ENCODE assay signal across 13 cellular contexts in genomic region chr11:2265854-2266585, GRCh38. TPM values are rescaled to one million over a fixed set of nuclear protein-coding genes. Genes with fewer than 3 reads are reported as not detected.
A peak's percentile ranks its signal among the peaks of the same experiment; 100 is the strongest.
DNase-seq lines count a peak whose midpoint lies in the region; ATAC-seq and TF ChIP-seq lines count a peak whose summit lies in the region.
"Had no signal": no experiment of that assay in that cellular context is flagged by ENCODE, and none has a peak within 500 bp of the region (broad histone marks: within the 10 kb centered on the region; RNA-seq: fewer than 3 reads in every experiment).

No MANE protein-coding gene starts in this region.

- peak overlapping the region; percentile 13 to 66 (median 33) for H3K27ac ChIP-seq in Peyer's patch
- peak overlapping the region in 2 of 5 donors; percentile 38 to 77 for H3K27ac ChIP-seq in stomach
- H3K27ac ChIP-seq: parathyroid adenoma had no signal

- H3K9me3 Mint-ChIP-seq in activated CD4-positive, alpha-beta T cell treated with anti-CD3 and anti-CD28 coated beads, Interleukin-2, amount 10 ng/mL, durations not matched to agents 7 days and 5 days, result no peaks in the 10 kb centered on the region
- H3K9me3 Mint-ChIP-seq in WTC11, result no peaks in the 10 kb centered on the region

- H3K36me3 ChIP-seq in Peyer's patch (no peaks in the 10 kb centered on the region), stomach (no peaks in the 10 kb centered on the region)
- H3K36me3 ChIP-seq: tibial nerve had no signal

- TF ChIP-seq CTCF in Peyer's patch (IDR thresholded peaks at IDR 0.05), result no peak
- TF ChIP-seq CTCF in stomach (IDR thresholded peaks at IDR 0.05), result no peak
- TF ChIP-seq CTCF in WTC11 (IDR thresholded peaks at IDR 0.05), result no peak

- 67 to 79% (median 77%) methylated on average over 23 to 24 of the region's 24 CpGs for WGBS in stomach, 5 donors

- H3K27me3 Mint-ChIP-seq in activated CD4-positive, alpha-beta T cell treated with anti-CD3 and anti-CD28 coated beads, Interleukin-2, amount 10 ng/mL, durations not matched to agents 7 days and 5 days, result peaks cover 8% of the 10 kb centered on the region
- H3K27me3 Mint-ChIP-seq in WTC11 (ENCODE audit: low read depth), result peaks cover 48% of the 10 kb centered on the region

- intact Hi-C loops in stomach (cut with DNase I; ENCODE audit: low total_unique reads), result no loop called here

- CTCF ChIA-PET in activated CD4-positive, alpha-beta T cell treated with anti-CD3 and anti-CD28 coated beads, Interleukin-2, amount 10 ng/mL, durations not matched to agents 7 days and 5 days (lab: Charles Lee), result no interaction called here
- CTCF ChIA-PET in WTC11 (lab: Charles Lee), result no interaction called here

- ATAC-seq in WTC11 (no peak), GM21737 (IDR thresholded peaks at IDR 0.05; ENCODE audit: unreplicated experiment) (no peak)

- TF ChIP-seq EP300 in stomach (IDR thresholded peaks at IDR 0.05), result no peak

- DNase-seq in activated CD4-positive, alpha-beta T cell treated with anti-CD3 and anti-CD28 coated beads, Interleukin-2, amount 10 ng/mL, durations not matched to agents 7 days and 5 days, result no peak
- DNase-seq in activated CD4-positive, alpha-beta T cell treated with anti-CD3 and anti-CD28 coated beads, Interleukin-2, amount 50 U/mL, for 4 hours, result no peak
- DNase-seq in Peyer's patch, result peak; percentile 15 to 40 (median 37)
- peak; percentile 5 for DNase-seq in iPS-NIHi7 (ENCODE audit: extremely low spot score)
- DNase-seq in stomach, result peak; percentile 10
- no peak for DNase-seq in WTC11 (ENCODE audit: low spot score)
- no peak for DNase-seq in pons (ENCODE audit: low spot score)
- DNase-seq: GF-D8, GOT3, NCI-H226 had no signal

- H3K36me3 Mint-ChIP-seq in activated CD4-positive, alpha-beta T cell treated with anti-CD3 and anti-CD28 coated beads, Interleukin-2, amount 10 ng/mL, durations not matched to agents 7 days and 5 days (ENCODE audit: low read depth), result no peaks in the 10 kb centered on the region
- no peaks in the 10 kb centered on the region for H3K36me3 Mint-ChIP-seq in WTC11

- peaks cover 0 to 10% of the 10 kb centered on the region in 2 donors for H3K27me3 ChIP-seq in Peyer's patch
- peaks cover 10 to 54% (median 27%) of the 10 kb centered on the region in 3 donors for H3K27me3 ChIP-seq in stomach

- H3K4me3 ChIP-seq in Peyer's patch (no peak overlapping the region), stomach (no peak overlapping the region)
- H3K4me3 ChIP-seq: tibial nerve had no signal

- H3K4me1 Mint-ChIP-seq in activated CD4-positive, alpha-beta T cell treated with anti-CD3 and anti-CD28 coated beads, Interleukin-2, amount 10 ng/mL, durations not matched to agents 7 days and 5 days, result peaks cover 25% of the 10 kb centered on the region
- peaks cover 8% of the 10 kb centered on the region for H3K4me1 Mint-ChIP-seq in WTC11

- TF ChIP-seq POLR2A in Peyer's patch (IDR thresholded peaks at IDR 0.05), result no peak
- no peak for TF ChIP-seq POLR2A in stomach (IDR thresholded peaks at IDR 0.05)

- H3K4me1 ChIP-seq in Peyer's patch, result peaks cover 0 to 34% (median 22%) of the 10 kb centered on the region in 4 donors
- peaks cover 24 to 40% (median 33%) of the 10 kb centered on the region in 4 donors for H3K4me1 ChIP-seq in stomach
- H3K4me1 ChIP-seq: parathyroid adenoma had no signal

- POLR2A ChIA-PET in activated CD4-positive, alpha-beta T cell treated with anti-CD3 and anti-CD28 coated beads, Interleukin-2, amount 10 ng/mL, durations not matched to agents 7 days and 5 days (lab: Charles Lee), result no interaction called here
- POLR2A ChIA-PET in WTC11 (lab: Charles Lee), result no interaction called here

- no peaks in the 10 kb centered on the region for H3K9me3 ChIP-seq in Peyer's patch
- H3K9me3 ChIP-seq in stomach, result no peaks in the 10 kb centered on the region
- H3K9me3 ChIP-seq: tibial nerve had no signal

- H3K4me3 Mint-ChIP-seq in activated CD4-positive, alpha-beta T cell treated with anti-CD3 and anti-CD28 coated beads, Interleukin-2, amount 10 ng/mL, durations not matched to agents 7 days and 5 days, result no peak overlapping the region
- no peak overlapping the region for H3K4me3 Mint-ChIP-seq in WTC11

- H3K27ac Mint-ChIP-seq in activated CD4-positive, alpha-beta T cell treated with anti-CD3 and anti-CD28 coated beads, Interleukin-2, amount 10 ng/mL, durations not matched to agents 7 days and 5 days, result peak overlapping the region; percentile 80
- no peak overlapping the region for H3K27ac Mint-ChIP-seq in WTC11

TF ChIP-seq in WTC11, 78 proteins besides CTCF, POLR2A, EP300 and RAD21 (continues in another document):
- TF ChIP-seq SOX15 (CRISPR knock-in tag; IDR thresholded peaks at IDR 0.05), result no peak
- TF ChIP-seq ZNF219 (CRISPR knock-in tag; IDR thresholded peaks at IDR 0.05; ENCODE audit: borderline replicate concordance), result no peak
- TF ChIP-seq GRHL2 (CRISPR knock-in tag; IDR thresholded peaks at IDR 0.05; ENCODE audit: insufficient replicate concordance, severe bottlenecking), result no peak
- TF ChIP-seq CREM (CRISPR knock-in tag; IDR thresholded peaks at IDR 0.05), result no peak
- no peak for TF ChIP-seq FOXP1 (CRISPR knock-in tag; IDR thresholded peaks at IDR 0.05; ENCODE audit: borderline replicate concordance)
- TF ChIP-seq NR3C1 (CRISPR knock-in tag; conservative IDR thresholded peaks at IDR 0.05; ENCODE audit: low read depth), result no peak
- no peak for TF ChIP-seq CREB1 (CRISPR knock-in tag; IDR thresholded peaks at IDR 0.05)
- no peak for TF ChIP-seq SMAD4 (CRISPR knock-in tag; IDR thresholded peaks at IDR 0.05)
- no peak for TF ChIP-seq HMGXB4 (CRISPR knock-in tag; IDR thresholded peaks at IDR 0.05)
- TF ChIP-seq RELA (CRISPR knock-in tag; IDR thresholded peaks at IDR 0.05; ENCODE audit: borderline replicate concordance), result no peak
- no peak for TF ChIP-seq IRF2 (CRISPR knock-in tag; IDR thresholded peaks at IDR 0.05; ENCODE audit: borderline replicate concordance, low read depth)
- no peak for TF ChIP-seq MXD4 (CRISPR knock-in tag; IDR thresholded peaks at IDR 0.05; ENCODE audit: borderline replicate concordance)
- TF ChIP-seq ETV6 (CRISPR knock-in tag; IDR thresholded peaks at IDR 0.05), result no peak
- no peak for TF ChIP-seq ZNF512 (CRISPR knock-in tag; IDR thresholded peaks at IDR 0.05; ENCODE audit: borderline replicate concordance)
- no peak for TF ChIP-seq ESRRA (CRISPR knock-in tag; IDR thresholded peaks at IDR 0.05; ENCODE audit: borderline replicate concordance)

RNA-seq across cellular contexts. Expression of gene ASCL2, which starts 4.4 kb away (rescaled TPM):
- under 1 TPM; 0.31 to 0.40 TPM for total RNA-seq in activated CD4-positive, alpha-beta T cell treated with anti-CD3 and anti-CD28 coated beads, Interleukin-2, amount 10 ng/mL, durations not matched to agents 7 days and 5 days
- total RNA-seq in Peyer's patch, result 10 to 100 TPM in 1 of 4 donors, 1 to 10 TPM in 3; 7.5 to 11.9 (median 8.4) TPM
- 1 to 10 TPM in 1 of 5 donors, not detected in 4; 2.6 TPM for total RNA-seq in stomach
- 1 to 10 TPM in 2 of 3 donors, under 1 TPM in 1; 0.81 to 6.3 (median 1.8) TPM for polyA plus RNA-seq in stomach
- total RNA-seq in WTC11 (2021), result 0.24 to 0.73 TPM (median 0.64 TPM) in 3 replicates

RNA-seq across cellular contexts. Expression of gene C11orf21, which starts 35.7 kb away (rescaled TPM):
- 10 to 100 TPM; 66.4 to 81.0 TPM for total RNA-seq in activated CD4-positive, alpha-beta T cell treated with anti-CD3 and anti-CD28 coated beads, Interleukin-2, amount 10 ng/mL, durations not matched to agents 7 days and 5 days
- total RNA-seq in Peyer's patch (1 to 10 TPM in 3 of 4 donors, not detected in 1; 1.1 to 9.9 (median 1.3) TPM), stomach (1 to 10 TPM in 1 of 5 donors, under 1 TPM in 2, not detected in 2; 0.72 to 1.3 (median 0.92) TPM), WTC11 (2021) (0.11 to 0.24 TPM in 2 of 3 replicates, not detected in the other)
- 1 to 10 TPM in 1 of 3 donors, under 1 TPM in 2; 0.61 to 1.8 (median 0.63) TPM for polyA plus RNA-seq in stomach

RNA-seq across cellular contexts. Expression of gene TSPAN32, which starts 35.8 kb away (rescaled TPM):
- total RNA-seq in activated CD4-positive, alpha-beta T cell treated with anti-CD3 and anti-CD28 coated beads, Interleukin-2, amount 10 ng/mL, durations not matched to agents 7 days and 5 days, result 10 to 100 TPM; 77.6 to 98.9 TPM
- total RNA-seq in Peyer's patch (1 to 10 TPM in 2 of 4 donors, not detected in 2; 1.6 to 1.7 TPM), stomach (1 to 10 TPM in 1 of 5 donors, not detected in 4; 1.5 TPM), WTC11 (2021) (0.39 TPM in 1 of 3 replicates, not detected in the others)
- polyA plus RNA-seq in stomach, result 1 to 10 TPM; 1.1 to 9.0 (median 3.1) TPM

Comparison
In these comparisons a context has a peak if more than half of its experiments do, and no peak if none do; other contexts are left out.
1. DNase-seq: peak in Peyer's patch (3 of 3), iPS-NIHi7 (single experiment) and stomach (single experiment); none in activated CD4-positive, alpha-beta T cell treated with anti-CD3 and anti-CD28 coated beads, Interleukin-2, amount 10 ng/mL, durations not matched to agents 7 days and 5 days (single experiment), activated CD4-positive, alpha-beta T cell treated with anti-CD3 and anti-CD28 coated beads, Interleukin-2, amount 50 U/mL, for 4 hours (0 of 2), WTC11 (single experiment) and pons (single experiment).
2. RNA of gene C11orf21, which starts 35.7 kb away (total RNA-seq): 66.4 to 81.0 TPM in activated CD4-positive, alpha-beta T cell treated with anti-CD3 and anti-CD28 coated beads, Interleukin-2, amount 10 ng/mL, durations not matched to agents 7 days and 5 days; 1.1 to 9.9 TPM in Peyer's patch, 0.72 to 1.3 TPM in stomach and 0.11 to 0.24 TPM in WTC11; every median in the first group is over 4 times any median in the second.
3. RNA of gene TSPAN32, which starts 35.8 kb away (total RNA-seq): 77.6 to 98.9 TPM in activated CD4-positive, alpha-beta T cell treated with anti-CD3 and anti-CD28 coated beads, Interleukin-2, amount 10 ng/mL, durations not matched to agents 7 days and 5 days; 1.6 to 1.7 TPM in Peyer's patch, 0.39 TPM in WTC11 and 1.5 TPM in stomach; every median in the first group is over 10 times any median in the second.